ENCODE assay signal across 24 cellular contexts in genomic region chr15:100913961-100914360, GRCh38. TPM values are rescaled to one million over a fixed set of nuclear protein-coding genes. Genes with fewer than 3 reads are reported as not detected.
DNase-seq lines count a peak whose midpoint lies in the region; ATAC-seq, FAIRE-seq and TF ChIP-seq lines count a peak whose summit lies in the region.
"Had no signal": no experiment of that assay in that cellular context is flagged by ENCODE, and none has a peak within 500 bp of the region (broad histone marks: within the 10 kb centered on the region; RNA-seq: fewer than 3 reads in every experiment).

No MANE protein-coding gene starts in this region.

- no peak for TF ChIP-seq POLR2A in vagina (IDR thresholded peaks at IDR 0.05)

- no peak overlapping the region for H3K27ac ChIP-seq in coronary artery
- H3K27ac ChIP-seq in kidney (ENCODE audit: low read depth in 2 of 2, low read length in 2 of 2): no peak overlapping the region
- H3K27ac ChIP-seq in vagina: peak overlapping the region; percentile 30
- H3K27ac ChIP-seq: HL-60, PC-9, RWPE1, SK-N-MC had no signal

- FAIRE-seq in kidney (lab: Jason Lieb, UNC): no peak
- FAIRE-seq: D721Med had no signal

- ATAC-seq in Right ventricle myocardium superior (ENCODE audit: poor library complexity) (peak; percentile 19), GM18868 (IDR thresholded peaks at IDR 0.05; ENCODE audit: unreplicated experiment) (no peak)

- H3K9me3 ChIP-seq in kidney (ENCODE audit: control insufficient read depth in 1 of 2, low read length in 2 of 2) (no peaks in the 10 kb centered on the region), vagina (no peaks in the 10 kb centered on the region)

- no peak for TF ChIP-seq CTCF in coronary artery (IDR thresholded peaks at IDR 0.05)
- TF ChIP-seq CTCF in kidney (IDR thresholded peaks at IDR 0.05; ENCODE audit: borderline replicate concordance, extremely low read depth, insufficient read depth): no peak
- no peak for TF ChIP-seq CTCF in vagina (IDR thresholded peaks at IDR 0.05)
- no peak for TF ChIP-seq CTCF in GM10266 (IDR thresholded peaks at IDR 0.05; ENCODE audit: control insufficient read depth, insufficient read depth, low read depth, missing control alignments)

- no peak for DNase-seq in Right ventricle myocardium superior
- DNase-seq in cardiac septum (ENCODE audit: low spot score): no peak
- peak; percentile 22 for DNase-seq in coronary artery (ENCODE audit: low spot score)
- DNase-seq in kidney: peak; percentile 67
- no peak for DNase-seq in vagina (ENCODE audit: extremely low spot score in 2 of 2)
- DNase-seq in GM10266 (ENCODE audit: extremely low spot score): no peak
- no peak for DNase-seq in NCI-H510A (lab: John Stamatoyannopoulos, UW)
- DNase-seq: 8988T; ACHN; GOT3; NCI-H1092; NCI-H1417 treated with DMSO at 0.1 percent for 48 hours; NCI-H1694 treated with DMSO at 0.1 percent for 48 hours; NCI-H2107; NCI-H526; NCI-H82; NK-92 treated with Interleukin-12 subunit alpha and Interleukin-12 subunit beta, amount 100 ng/mL, for 24 hours; SIG-M5 had no signal

- no peaks in the 10 kb centered on the region for H3K27me3 ChIP-seq in vagina

- no peak overlapping the region for H3K9ac ChIP-seq in kidney (ENCODE audit: low read length in 2 of 2)

- H3K4me3 ChIP-seq in coronary artery: no peak overlapping the region
- H3K4me3 ChIP-seq in kidney (ENCODE audit: low read length in 2 of 2): no peak overlapping the region
- no peak overlapping the region for H3K4me3 ChIP-seq in vagina
- H3K4me3 ChIP-seq: PC-9, SK-N-MC had no signal

- H3K36me3 ChIP-seq in kidney (ENCODE audit: control insufficient read depth in 1 of 2, insufficient read depth in 2 of 2, low read length in 2 of 2) (no peaks in the 10 kb centered on the region), vagina (no peaks in the 10 kb centered on the region)

- H3K4me1 ChIP-seq in kidney (ENCODE audit: control insufficient read depth in 1 of 2, insufficient read depth in 1 of 2, low read depth in 1 of 2, low read length in 2 of 2): no peaks in the 10 kb centered on the region
- H3K4me1 ChIP-seq in vagina: peaks cover 21% of the 10 kb centered on the region

- intact Hi-C loops in Right ventricle myocardium superior (cut with DNase I) (no loop called here), cardiac septum (cut with DNase I) (loop anchor here (10.0 kb wide), 1 partner anchor 341 kb away; the partner anchor contains the start of gene CHSY1), kidney (cut with DNase I) (no loop called here), vagina (cut with DNase I) (loop anchor here (10.0 kb wide), 1 partner anchor 341 kb away; the partner anchor contains the start of gene CHSY1)

RNA-seq across cellular contexts. Expression of gene LRRK1, which starts 5.2 kb away (rescaled TPM):
- total RNA-seq in Right ventricle myocardium superior (3.0 TPM), cardiac septum (3.5 TPM), kidney (24.9 TPM), vagina (21.1 TPM)
- 1.1 TPM for polyA plus RNA-seq in kidney (ENCODE audit: insufficient read depth, low read depth, low replicate concordance)

RNA-seq across cellular contexts. Expression of gene ALDH1A3, which starts 34.3 kb away (rescaled TPM):
- total RNA-seq in Right ventricle myocardium superior: 2.9 TPM
- 7.8 TPM for total RNA-seq in cardiac septum
- 19.6 TPM for total RNA-seq in kidney
- polyA plus RNA-seq in kidney (ENCODE audit: insufficient read depth, low read depth, low replicate concordance): 5.4 TPM
- total RNA-seq in vagina: 62.9 TPM

Comparison
In these comparisons a context has a peak if more than half of its experiments do, and no peak if none do; other contexts are left out.
1. intact Hi-C loops: an anchor here in cardiac septum (10.0 kb wide) and vagina (10.0 kb wide); none called in Right ventricle myocardium superior and kidney.
2. DNase-seq: peak in coronary artery (single experiment) and kidney (single experiment); none in Right ventricle myocardium superior (single experiment), cardiac septum (single experiment), vagina (0 of 2), GM10266 (single experiment) and NCI-H510A (single experiment).